Comparison of ENCODE assay signal across 30 cellular contexts in genomic region chr18:38359258-38359657, GRCh38.
"Had no signal": no experiment of that assay in that cellular context is flagged by ENCODE, and none has a peak within 500 bp of the region (broad histone marks: within the 10 kb centered on the region; RNA-seq: fewer than 3 reads in every experiment).

No MANE protein-coding gene starts in this region.

- FAIRE-seq: astrocyte, bronchial epithelial cell had no signal

- H3K4me1 ChIP-seq: esophagus muscularis mucosa, foreskin keratinocyte, gastrocnemius medialis, heart left ventricle had no signal

- H3K9me3 ChIP-seq: esophagus muscularis mucosa, gastrocnemius medialis, heart left ventricle had no signal

- H3K4me3 ChIP-seq: coronary artery, esophagus muscularis mucosa, gastrocnemius medialis, heart left ventricle had no signal

- DNase-seq: activated B cell treated with CpG ODN at 0.5 μM for 24 hours; activated CD4-positive, alpha-beta T cell treated with anti-CD3 and anti-CD28 coated beads for 48 hours; activated CD4-positive, alpha-beta T cell treated with anti-CD3 and anti-CD28 coated beads, Interleukin-2, amount 50 U/mL, for 1 hour; activated CD4-positive, alpha-beta T cell treated with anti-CD3 and anti-CD28 coated beads, Interleukin-2, amount 50 U/mL, for 48 hours; activated CD8-positive, alpha-beta memory T cell treated with anti-CD3 and anti-CD28 coated beads for 24 hours; activated CD8-positive, alpha-beta T cell treated with anti-CD3 and anti-CD28 coated beads for 36 hours; activated effector memory CD4-positive, alpha-beta T cell treated with Interleukin-2 at 50 U/mL for 16 hours; activated gamma-delta T cell treated with Interleukin-2 at 50 U/mL for 16 hours; activated naive CD4-positive, alpha-beta T cell treated with anti-CD3 and anti-CD28 coated beads, Interleukin-2, amount 50 U/mL, for 16 hours; activated naive CD4-positive, alpha-beta T cell treated with Interleukin-2 at 50 U/mL for 16 hours; activated T-cell treated with anti-CD3 and anti-CD28 coated beads, Interleukin-2, amount 50 U/mL, for 4 hours; amniotic stem cell; anterior cingulate cortex; brain microvascular endothelial cell; effector CD4-positive, alpha-beta T cell; effector memory CD8-positive, alpha-beta T cell; erythroblast; foreskin keratinocyte; gastrocnemius medialis; glutamatergic neuron; heart left ventricle; T-helper 17 cell; T1000; WERI-Rb-1 had no signal

- ATAC-seq: activated CD4-positive, CD25-positive, alpha-beta regulatory T cell treated with anti-CD3 and anti-CD28 coated beads, Interleukin-2, amount 50 U/mL, for 24 hours; activated CD8-positive, alpha-beta T cell treated with anti-CD3 and anti-CD28 coated beads for 36 hours; activated T-cell treated with anti-CD3 and anti-CD28 coated beads, Interleukin-2, amount 50 U/mL, for 4 hours; activated T-helper 17 cell treated with anti-CD3 and anti-CD28 coated beads, Interleukin-2, amount 50 U/mL, for 72 hours; effector memory CD8-positive, alpha-beta T cell; foreskin keratinocyte; gastrocnemius medialis; heart left ventricle; T-helper 17 cell had no signal

- H3K36me3 ChIP-seq: brain microvascular endothelial cell, esophagus muscularis mucosa, gastrocnemius medialis, heart left ventricle, WERI-Rb-1 had no signal

- H3K27ac ChIP-seq: brain microvascular endothelial cell, coronary artery, esophagus muscularis mucosa, foreskin keratinocyte, gastrocnemius medialis, heart left ventricle, WERI-Rb-1 had no signal

- H3K27me3 ChIP-seq: brain microvascular endothelial cell, esophagus muscularis mucosa, foreskin keratinocyte, gastrocnemius medialis, heart left ventricle had no signal
